In the genomic region with DNA sequence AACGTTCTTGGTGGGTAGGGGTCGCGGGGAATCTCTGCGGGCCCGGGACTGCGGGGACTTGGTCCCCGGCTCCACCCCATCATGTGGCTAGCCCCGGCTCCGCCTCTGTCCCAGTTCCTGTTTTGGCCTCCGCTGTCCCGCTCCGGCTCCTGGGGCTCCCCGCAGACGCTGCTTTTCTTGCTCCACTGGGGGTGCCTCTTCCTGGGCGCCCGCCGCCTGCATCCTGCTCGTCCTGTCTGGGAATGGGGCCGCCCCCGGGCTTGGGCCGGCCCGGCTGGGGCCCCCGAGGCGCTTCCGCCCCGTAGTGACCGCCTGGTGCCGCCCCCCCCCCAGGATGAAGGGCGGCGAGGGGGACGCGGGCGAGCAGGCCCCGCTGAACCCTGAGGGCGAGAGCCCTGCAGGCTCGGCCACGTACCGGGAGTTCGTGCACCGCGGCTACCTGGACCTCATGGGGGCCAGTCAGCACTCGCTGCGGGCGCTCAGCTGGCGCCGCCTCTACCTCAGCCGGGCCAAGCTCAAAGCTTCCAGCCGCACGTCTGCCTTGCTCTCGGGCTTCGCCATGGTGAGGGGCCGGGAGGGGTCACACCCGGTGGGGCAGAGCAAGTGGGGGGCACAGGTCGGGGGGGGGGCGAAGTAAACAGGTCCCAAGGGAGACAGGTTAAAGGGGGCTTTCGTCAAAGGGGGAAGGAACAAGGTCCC, we compare ENCODE assay signal across 1 cellular context.
TF ChIP-seq lines count a peak whose summit lies in the region.

Gene ORAI3, plus strand, starts transcription at position 113 of the 699 bp plus-strand sequence. Its CDS starts 222 bp downstream, at position 335.

TF ChIP-seq in K562, 482 proteins besides CTCF, POLR2A, EP300 and RAD21 (continued from another document and continues in another):
- TF ChIP-seq L3MBTL2 (IDR thresholded peaks at IDR 0.05): peak; percentile 54; the same call in 1 of the 2 replicates
- TF ChIP-seq ZNF655 (CRISPR knock-in tag; IDR thresholded peaks at IDR 0.05): no peak
- TF ChIP-seq KLF10 (CRISPR knock-in tag; IDR thresholded peaks at IDR 0.05): no peak
- no peak for TF ChIP-seq SP2 (IDR thresholded peaks at IDR 0.05; ENCODE audit: extremely low read depth, low read depth, low read length, poor library complexity, severe bottlenecking)
- no peak for TF ChIP-seq ZFP1 (CRISPR knock-in tag; IDR thresholded peaks at IDR 0.05)
- TF ChIP-seq ZNF41 (CRISPR knock-in tag; conservative IDR thresholded peaks at IDR 0.05): no peak
- TF ChIP-seq TBL1XR1 (IDR thresholded peaks at IDR 0.05; ENCODE audit: low read length in 2 of 2): no peak
- TF ChIP-seq KLF1 (tag; IDR thresholded peaks at IDR 0.05): no peak
- TF ChIP-seq THRB (CRISPR knock-in tag; conservative IDR thresholded peaks at IDR 0.05): no peak
- no peak for TF ChIP-seq MITF (IDR thresholded peaks at IDR 0.05)
- TF ChIP-seq BACH1 (tag; IDR thresholded peaks at IDR 0.05): no peak
- no peak for TF ChIP-seq ETS2 (tag; IDR thresholded peaks at IDR 0.05; ENCODE audit: borderline replicate concordance, poor library complexity, severe bottlenecking)
- no peak for TF ChIP-seq PATZ1 (CRISPR knock-in tag; IDR thresholded peaks at IDR 0.05; ENCODE audit: borderline replicate concordance)
- TF ChIP-seq TCF7L2 (IDR thresholded peaks at IDR 0.05; ENCODE audit: low read depth, low read length): no peak
- TF ChIP-seq, protein P1, sequence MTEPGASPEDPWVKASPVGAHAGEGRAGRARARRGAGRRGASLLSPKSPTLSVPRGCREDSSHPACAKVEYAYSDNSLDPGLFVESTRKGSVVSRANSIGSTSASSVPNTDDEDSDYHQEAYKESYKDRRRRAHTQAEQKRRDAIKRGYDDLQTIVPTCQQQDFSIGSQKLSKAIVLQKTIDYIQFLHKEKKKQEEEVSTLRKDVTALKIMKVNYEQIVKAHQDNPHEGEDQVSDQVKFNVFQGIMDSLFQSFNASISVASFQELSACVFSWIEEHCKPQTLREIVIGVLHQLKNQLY (CRISPR knock-in tag; conservative IDR thresholded peaks at IDR 0.05): no peak
- TF ChIP-seq ZNF551 (CRISPR knock-in tag; IDR thresholded peaks at IDR 0.05): no peak
- TF ChIP-seq ATF7 (IDR thresholded peaks at IDR 0.05): peak; percentile 50; the same call in 1 of the 2 replicates
- no peak for TF ChIP-seq PHF21A (IDR thresholded peaks at IDR 0.05; ENCODE audit: borderline replicate concordance, low read depth)
- TF ChIP-seq, protein P2, sequence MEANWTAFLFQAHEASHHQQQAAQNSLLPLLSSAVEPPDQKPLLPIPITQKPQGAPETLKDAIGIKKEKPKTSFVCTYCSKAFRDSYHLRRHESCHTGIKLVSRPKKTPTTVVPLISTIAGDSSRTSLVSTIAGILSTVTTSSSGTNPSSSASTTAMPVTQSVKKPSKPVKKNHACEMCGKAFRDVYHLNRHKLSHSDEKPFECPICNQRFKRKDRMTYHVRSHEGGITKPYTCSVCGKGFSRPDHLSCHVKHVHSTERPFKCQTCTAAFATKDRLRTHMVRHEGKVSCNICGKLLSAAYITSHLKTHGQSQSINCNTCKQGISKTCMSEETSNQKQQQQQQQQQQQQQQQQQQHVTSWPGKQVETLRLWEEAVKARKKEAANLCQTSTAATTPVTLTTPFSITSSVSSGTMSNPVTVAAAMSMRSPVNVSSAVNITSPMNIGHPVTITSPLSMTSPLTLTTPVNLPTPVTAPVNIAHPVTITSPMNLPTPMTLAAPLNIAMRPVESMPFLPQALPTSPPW (CRISPR knock-in tag; IDR thresholded peaks at IDR 0.05): peak; percentile 31; the same call in 1 of the 2 replicates
- no peak for TF ChIP-seq SMARCB1 (IDR thresholded peaks at IDR 0.05; ENCODE audit: insufficient read length, low read depth)
- TF ChIP-seq SAFB (IDR thresholded peaks at IDR 0.05; ENCODE audit: borderline replicate concordance, low read depth, low read length): no peak
- TF ChIP-seq ZNF740 (CRISPR knock-in tag; IDR thresholded peaks at IDR 0.05): peak; percentile 90
- peak in 1 of 2 experiments; percentile 88; a peak in 2 of 4 replicates for TF ChIP-seq ZNF740 (tag; IDR thresholded peaks at IDR 0.05)
- TF ChIP-seq HMGXB4 (CRISPR knock-in tag; IDR thresholded peaks at IDR 0.05): no peak
- no peak for TF ChIP-seq CREM (IDR thresholded peaks at IDR 0.05; ENCODE audit: low read depth)
- no peak for TF ChIP-seq SLC30A9 (CRISPR knock-in tag; IDR thresholded peaks at IDR 0.05)
- no peak for TF ChIP-seq ZNF511 (CRISPR knock-in tag; IDR thresholded peaks at IDR 0.05)
- TF ChIP-seq, protein P3, sequence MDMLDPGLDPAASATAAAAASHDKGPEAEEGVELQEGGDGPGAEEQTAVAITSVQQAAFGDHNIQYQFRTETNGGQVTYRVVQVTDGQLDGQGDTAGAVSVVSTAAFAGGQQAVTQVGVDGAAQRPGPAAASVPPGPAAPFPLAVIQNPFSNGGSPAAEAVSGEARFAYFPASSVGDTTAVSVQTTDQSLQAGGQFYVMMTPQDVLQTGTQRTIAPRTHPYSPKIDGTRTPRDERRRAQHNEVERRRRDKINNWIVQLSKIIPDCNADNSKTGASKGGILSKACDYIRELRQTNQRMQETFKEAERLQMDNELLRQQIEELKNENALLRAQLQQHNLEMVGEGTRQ (CRISPR knock-in tag; IDR thresholded peaks at IDR 0.05): peak; percentile 63
- TF ChIP-seq ARNT (IDR thresholded peaks at IDR 0.05): no peak
- TF ChIP-seq ZNF165 (CRISPR knock-in tag; IDR thresholded peaks at IDR 0.05; ENCODE audit: borderline replicate concordance): no peak
- no peak for TF ChIP-seq ZNF589 (CRISPR knock-in tag; IDR thresholded peaks at IDR 0.05; ENCODE audit: low read depth)
- TF ChIP-seq, protein P4, sequence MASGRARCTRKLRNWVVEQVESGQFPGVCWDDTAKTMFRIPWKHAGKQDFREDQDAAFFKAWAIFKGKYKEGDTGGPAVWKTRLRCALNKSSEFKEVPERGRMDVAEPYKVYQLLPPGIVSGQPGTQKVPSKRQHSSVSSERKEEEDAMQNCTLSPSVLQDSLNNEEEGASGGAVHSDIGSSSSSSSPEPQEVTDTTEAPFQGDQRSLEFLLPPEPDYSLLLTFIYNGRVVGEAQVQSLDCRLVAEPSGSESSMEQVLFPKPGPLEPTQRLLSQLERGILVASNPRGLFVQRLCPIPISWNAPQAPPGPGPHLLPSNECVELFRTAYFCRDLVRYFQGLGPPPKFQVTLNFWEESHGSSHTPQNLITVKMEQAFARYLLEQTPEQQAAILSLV (tag; IDR thresholded peaks at IDR 0.05): no peak
- TF ChIP-seq CGGBP1 (CRISPR knock-in tag; IDR thresholded peaks at IDR 0.05): no peak
- no peak; the same call in 1 of the 2 replicates for TF ChIP-seq POLR2AphosphoS2 (IDR thresholded peaks at IDR 0.05; ENCODE audit: low read length)
- TF ChIP-seq POLR3G (IDR thresholded peaks at IDR 0.05; ENCODE audit: extremely low read depth, insufficient read length, insufficient replicate concordance): no peak
- no peak for TF ChIP-seq NFYB (IDR thresholded peaks at IDR 0.05; ENCODE audit: extremely low read depth, insufficient read length)
- TF ChIP-seq CEBPB (tag; IDR thresholded peaks at IDR 0.05): no peak
- no peak for TF ChIP-seq EZH2 (IDR thresholded peaks at IDR 0.05; ENCODE audit: borderline replicate concordance, low read depth, low read length)
- TF ChIP-seq SNAPC5 (CRISPR knock-in tag; IDR thresholded peaks at IDR 0.05): no peak
- peak; percentile 89 for TF ChIP-seq PCBP1 (IDR thresholded peaks at IDR 0.05; ENCODE audit: low read depth, low read length, poor library complexity, severe bottlenecking)
